23 cellular contexts compared by ENCODE assay signal in the genomic region with DNA sequence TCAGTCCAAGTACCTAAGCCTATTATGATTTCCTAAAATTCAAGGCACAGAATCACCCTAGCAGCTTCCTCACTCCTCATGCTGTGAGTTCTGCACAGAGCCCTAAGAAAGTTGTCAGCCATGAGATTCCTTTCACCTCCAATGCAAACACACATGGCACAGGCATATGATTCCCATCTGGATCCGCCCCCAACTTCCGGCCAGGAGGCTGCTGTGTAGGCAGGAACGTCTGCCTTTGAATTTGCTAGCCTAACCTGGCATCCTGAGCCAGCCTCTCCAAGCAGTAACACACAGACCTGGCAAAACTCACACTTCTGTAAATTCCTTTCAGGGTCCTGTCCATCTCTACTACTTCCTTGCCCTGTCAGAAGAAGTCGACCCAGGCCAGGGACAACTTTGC.
DNase-seq lines count a peak whose midpoint lies in the region; ATAC-seq and TF ChIP-seq lines count a peak whose summit lies in the region.
"Had no signal": no experiment of that assay in that cellular context is flagged by ENCODE, and none has a peak within 500 bp of the region (broad histone marks: within the 10 kb centered on the region; RNA-seq: fewer than 3 reads in every experiment).

No MANE protein-coding gene starts in this region.

- no peaks in the 10 kb centered on the region for H3K36me3 ChIP-seq in prostate gland
- H3K36me3 ChIP-seq: BLaER1, spleen had no signal

- no peaks in the 10 kb centered on the region for H3K36me3 Mint-ChIP-seq in naive thymus-derived CD8-positive, alpha-beta T cell
- H3K36me3 Mint-ChIP-seq in activated naive CD4-positive, alpha-beta T cell treated with anti-CD3 and anti-CD28 coated beads for 36 hours (ENCODE audit: low read depth), result no peaks in the 10 kb centered on the region
- H3K36me3 Mint-ChIP-seq: activated naive CD4-positive, alpha-beta T cell treated with anti-CD3 and anti-CD28 coated beads, Interleukin-2, amount 50 U/mL, for 24 hours had no signal

- H3K27me3 ChIP-seq in dorsolateral prefrontal cortex (no peaks in the 10 kb centered on the region), prostate gland (replicated peaks; ENCODE audit: insufficient read depth) (no peaks in the 10 kb centered on the region)
- H3K27me3 ChIP-seq: BLaER1, spleen had no signal

- H3K4me3 ChIP-seq in dorsolateral prefrontal cortex (no peak overlapping the region), prostate gland (no peak overlapping the region)
- H3K4me3 ChIP-seq: BLaER1, spleen had no signal

- H3K27ac ChIP-seq in dorsolateral prefrontal cortex (peak overlapping the region in 40 of 59 donors; percentile 0 to 84 (median 55)), prostate gland (no peak overlapping the region)
- H3K27ac ChIP-seq: BLaER1, KMS-11 had no signal

- no peaks in the 10 kb centered on the region for H3K4me1 Mint-ChIP-seq in naive thymus-derived CD8-positive, alpha-beta T cell
- H3K4me1 Mint-ChIP-seq in activated naive CD4-positive, alpha-beta T cell treated with anti-CD3 and anti-CD28 coated beads for 36 hours (ENCODE audit: low read depth), result no peaks in the 10 kb centered on the region
- H3K4me1 Mint-ChIP-seq: activated naive CD4-positive, alpha-beta T cell treated with anti-CD3 and anti-CD28 coated beads, Interleukin-2, amount 50 U/mL, for 24 hours; stimulated activated memory B cell treated with anti-CD40 and anti-IgM and Interleukin-4, amounts not matched to agents 10 μg/mL and 1 μg/mL and 100 μg/mL, for 72 hours; T-helper 17 cell had no signal

- H3K27ac Mint-ChIP-seq in naive thymus-derived CD8-positive, alpha-beta T cell, result no peak overlapping the region
- H3K27ac Mint-ChIP-seq in activated naive CD4-positive, alpha-beta T cell treated with anti-CD3 and anti-CD28 coated beads for 36 hours, result no peak overlapping the region
- H3K27ac Mint-ChIP-seq: activated naive CD4-positive, alpha-beta T cell treated with anti-CD3 and anti-CD28 coated beads, Interleukin-2, amount 50 U/mL, for 24 hours; activated T-helper 1 cell treated with anti-CD3 and anti-CD28 coated beads, Interleukin-12 subunit alpha, Interleukin-12 subunit beta, Interleukin-2, Interleukin-4 antibody, amounts not matched to agents 30 ng/mL and 10 ng/mL and 1 ng/mL, durations not matched to agents 14 hours and 24 hours and 36 hours; stimulated activated memory B cell treated with anti-CD40 and anti-IgM and Interleukin-4, amounts not matched to agents 10 μg/mL and 1 μg/mL and 100 μg/mL, for 72 hours; T-helper 17 cell had no signal

- H3K9me3 ChIP-seq in prostate gland, result no peaks in the 10 kb centered on the region

- peak; percentile 24 for DNase-seq in NCI-H82 (lab: John Stamatoyannopoulos, UW)
- no peak for DNase-seq in NCI-H82 treated with DMSO at 0.1 percent for 48 hours (lab: John Stamatoyannopoulos, UW; ENCODE audit: unreplicated experiment)
- DNase-seq in NCI-H2171 (lab: John Stamatoyannopoulos, UW), result peak; percentile 18
- peak in 9 of 10 donors; percentile 5 to 82 (median 63) for DNase-seq in dorsolateral prefrontal cortex
- DNase-seq in prostate gland (ENCODE audit: low spot score), result peak; percentile 10
- no peak for DNase-seq in 8988T
- no peak for DNase-seq in naive thymus-derived CD8-positive, alpha-beta T cell
- DNase-seq in activated naive CD4-positive, alpha-beta T cell treated with anti-CD3 and anti-CD28 coated beads for 36 hours, result no peak
- DNase-seq: activated CD4-positive, alpha-beta T cell treated with anti-CD3 and anti-CD28 coated beads for 48 hours; Caco-2; H7; mesendoderm; NCI-H187 treated with DMSO at 0.1 percent for 48 hours; NCI-H345; NK-92 treated with Interleukin-12 subunit alpha and Interleukin-12 subunit beta, amount 100 ng/mL, for 24 hours; stimulated activated CD4-positive, alpha-beta T cell treated with anti-CD3 and anti-CD28 coated beads, Interleukin-2, amount 100 ng/mL, for 48 hours; T-helper 17 cell had no signal

- peaks cover 0 to 6% (median 2%) of the 10 kb centered on the region in 5 donors for H3K27me3 Mint-ChIP-seq in naive thymus-derived CD8-positive, alpha-beta T cell
- H3K27me3 Mint-ChIP-seq in activated naive CD4-positive, alpha-beta T cell treated with anti-CD3 and anti-CD28 coated beads for 36 hours (ENCODE audit: low read depth), result no peaks in the 10 kb centered on the region
- H3K27me3 Mint-ChIP-seq: activated naive CD4-positive, alpha-beta T cell treated with anti-CD3 and anti-CD28 coated beads, Interleukin-2, amount 50 U/mL, for 24 hours; stimulated activated memory B cell treated with anti-CD40 and anti-IgM and Interleukin-4, amounts not matched to agents 10 μg/mL and 1 μg/mL and 100 μg/mL, for 72 hours; T-helper 17 cell had no signal

- WGBS in prostate gland, result 30% methylated on average over 4 of the region's 4 CpGs

- no peaks in the 10 kb centered on the region for H3K4me1 ChIP-seq in prostate gland (replicated peaks)
- H3K4me1 ChIP-seq: BLaER1, Caco-2 had no signal

- POLR2A ChIA-PET in naive thymus-derived CD8-positive, alpha-beta T cell (lab: Charles Lee), result no interaction called here

- TF ChIP-seq POLR2A in prostate gland (IDR thresholded peaks at IDR 0.05), result no peak

- intact Hi-C loops in dorsolateral prefrontal cortex (cut with DNase I) (no loop called here), prostate gland (cut with DNase I) (no loop called here)
- intact Hi-C loops in activated naive CD4-positive, alpha-beta T cell treated with anti-CD3 and anti-CD28 coated beads for 36 hours (cut with micrococcal nuclease), result no loop called here

- no peak overlapping the region for H3K4me3 Mint-ChIP-seq in naive thymus-derived CD8-positive, alpha-beta T cell
- H3K4me3 Mint-ChIP-seq in activated naive CD4-positive, alpha-beta T cell treated with anti-CD3 and anti-CD28 coated beads for 36 hours, result no peak overlapping the region
- H3K4me3 Mint-ChIP-seq: activated naive CD4-positive, alpha-beta T cell treated with anti-CD3 and anti-CD28 coated beads, Interleukin-2, amount 50 U/mL, for 24 hours; activated T-helper 1 cell treated with anti-CD3 and anti-CD28 coated beads, Interleukin-12 subunit alpha, Interleukin-12 subunit beta, Interleukin-2, Interleukin-4 antibody, amounts not matched to agents 30 ng/mL and 10 ng/mL and 1 ng/mL, durations not matched to agents 14 hours and 24 hours and 36 hours; stimulated activated memory B cell treated with anti-CD40 and anti-IgM and Interleukin-4, amounts not matched to agents 10 μg/mL and 1 μg/mL and 100 μg/mL, for 72 hours; T-helper 17 cell had no signal

- H3K9me3 Mint-ChIP-seq in naive thymus-derived CD8-positive, alpha-beta T cell, result peaks cover 0 to 16% (median 7%) of the 10 kb centered on the region in 9 donors
- peaks cover 5% of the 10 kb centered on the region for H3K9me3 Mint-ChIP-seq in activated naive CD4-positive, alpha-beta T cell treated with anti-CD3 and anti-CD28 coated beads for 36 hours

- CTCF ChIA-PET in activated naive CD4-positive, alpha-beta T cell treated with anti-CD3 and anti-CD28 coated beads for 36 hours (lab: Charles Lee), result no interaction called here

- no peak for ATAC-seq in naive thymus-derived CD8-positive, alpha-beta T cell
- ATAC-seq: stimulated activated memory B cell treated with anti-CD40 and anti-IgM and Interleukin-4, amounts not matched to agents 10 μg/mL and 1 μg/mL and 100 μg/mL, for 72 hours; T-helper 17 cell had no signal

- TF ChIP-seq CTCF in dorsolateral prefrontal cortex (IDR thresholded peaks at IDR 0.05 in 54 of 56, conservative IDR thresholded peaks at IDR 0.05 in 2 of 56; ENCODE audit: low read depth in 1 of 56, partially characterized antibody in 56 of 56) (no peak), prostate gland (IDR thresholded peaks at IDR 0.05) (no peak)

Comparison
In these comparisons a context has a peak if more than half of its experiments do, and no peak if none do; other contexts are left out.
1. DNase-seq: peak in NCI-H82 (single experiment), NCI-H2171 (single experiment), dorsolateral prefrontal cortex (9 of 10) and prostate gland (single experiment); none in NCI-H82 treated with DMSO at 0.1 percent for 48 hours (single experiment), 8988T (single experiment), naive thymus-derived CD8-positive, alpha-beta T cell (0 of 10) and activated naive CD4-positive, alpha-beta T cell treated with anti-CD3 and anti-CD28 coated beads for 36 hours (single experiment).
2. H3K27ac ChIP-seq: peak in dorsolateral prefrontal cortex (40 of 59); none in prostate gland (0 of 2).